In genomic region chr5:130724658-130725057, GRCh38 we compare ENCODE assay signal across 24 cellular contexts.
"Had no signal": no experiment of that assay in that cellular context is flagged by ENCODE, and none has a peak within 500 bp of the region (broad histone marks: within the 10 kb centered on the region; RNA-seq: fewer than 3 reads in every experiment).

No MANE protein-coding gene starts in this region.

- H3K4me3 ChIP-seq: coronary artery, gastrocnemius medialis, left lung, neural progenitor cell, right lobe of liver, stomach, thyroid gland, vagina had no signal

- ATAC-seq: gastrocnemius medialis; left lung; naive thymus-derived CD4-positive, alpha-beta T cell; right lobe of liver had no signal

- H3K4me2 ChIP-seq: neural progenitor cell had no signal

- H2AFZ ChIP-seq: neural progenitor cell, parathyroid adenoma had no signal

- H3K4me1 ChIP-seq: gastrocnemius medialis, left lung, neural progenitor cell, parathyroid adenoma, right lobe of liver, stomach, thyroid gland, vagina had no signal

- H3K27ac ChIP-seq: coronary artery, gastrocnemius medialis, left lung, neural progenitor cell, parathyroid adenoma, right lobe of liver, stomach, thyroid gland, vagina had no signal

- DNase-seq: dermis blood vessel endothelial cell; effector memory CD4-positive, alpha-beta T cell; erythroblast; gastrocnemius medialis; head of caudate nucleus; kidney; left lung; mesendoderm; midbrain; naive thymus-derived CD4-positive, alpha-beta T cell; right lobe of liver; small intestine; stimulated activated CD4-positive, alpha-beta T cell treated with anti-CD3 and anti-CD28 coated beads, Interleukin-15, amount 100 ng/mL, for 24 hours; stimulated activated CD4-positive, alpha-beta T cell treated with anti-CD3 and anti-CD28 coated beads, Interleukin-2, amount 100 ng/mL, for 48 hours; stimulated activated CD8-positive, alpha-beta memory T cell treated with anti-CD3 and anti-CD28 coated beads, Interleukin-4, amount 100 ng/mL, for 48 hours; stimulated activated naive CD4-positive, alpha-beta T cell treated with Interleukin-2 at 50 U/mL for 16 hours; stomach; thyroid gland; trophoblast cell had no signal

- H3K79me2 ChIP-seq: parathyroid adenoma had no signal

- H3K9me3 ChIP-seq: gastrocnemius medialis, left lung, right lobe of liver, stomach, thyroid gland, vagina had no signal

- H3K9ac ChIP-seq: neural progenitor cell, parathyroid adenoma had no signal

- FAIRE-seq: endothelial cell of umbilical vein, kidney, small intestine had no signal

- H3K27me3 ChIP-seq: gastrocnemius medialis, left lung, neural progenitor cell, right lobe of liver, stomach, thyroid gland, vagina had no signal

- H3K36me3 ChIP-seq: gastrocnemius medialis, left lung, neural progenitor cell, right lobe of liver, stomach, thyroid gland, vagina had no signal
